ENCODE assay signal across 8 cellular contexts in genomic region chr10:7715515-7715914, GRCh38. TPM values are rescaled to one million over a fixed set of nuclear protein-coding genes. Genes with fewer than 3 reads are reported as not detected.
"Had no signal": no experiment of that assay in that cellular context is flagged by ENCODE, and none has a peak within 500 bp of the region (broad histone marks: within the 10 kb centered on the region; RNA-seq: fewer than 3 reads in every experiment).

No MANE protein-coding gene starts in this region.

- DNase-seq: KBM-7, KG1 had no signal

- H3K27ac ChIP-seq: HL-60, KMS-11 had no signal

- H3K9ac ChIP-seq: KMS-11 had no signal

- FAIRE-seq: HTR-8/SVneo had no signal

- H3K4me2 ChIP-seq: KMS-11 had no signal

RNA-seq across cellular contexts. Expression of gene ITIH2, which starts 12.4 kb away (rescaled TPM):
- total RNA-seq: HT-29, HT1080 had no signal
- polyA plus RNA-seq: IgD-negative memory B cell had no signal

RNA-seq across cellular contexts. Expression of gene ITIH5, which starts 48.7 kb away (rescaled TPM):
- total RNA-seq: HT-29, HT1080 had no signal
- polyA plus RNA-seq: IgD-negative memory B cell had no signal
